In genomic region chr10:97328646-97329453, GRCh38 we compare ENCODE assay signal across 2 cellular contexts.
TF ChIP-seq lines count a peak whose summit lies in the region.

No MANE protein-coding gene starts in this region.

TF ChIP-seq in IMR-90, 13 proteins besides CTCF, POLR2A, EP300 and RAD21:
- TF ChIP-seq MXI1 (IDR thresholded peaks at IDR 0.05; ENCODE audit: borderline replicate concordance, low read depth, low read length) (no peak), MAFK (IDR thresholded peaks at IDR 0.05; ENCODE audit: low read depth, low read length) (peak; percentile 99)
TF ChIP-seq in IMR-90: peak in this region for 1.

TF ChIP-seq in K562, 482 proteins besides CTCF, POLR2A, EP300 and RAD21:
- TF ChIP-seq KDM1A (IDR thresholded peaks at IDR 0.05), result peak; percentile 54 to 61; a peak in 2 of 4 replicates
- peak; percentile 18; the same call in 1 of the 2 replicates for TF ChIP-seq ARID1B (IDR thresholded peaks at IDR 0.05)
- TF ChIP-seq ZSCAN32 (CRISPR knock-in tag; IDR thresholded peaks at IDR 0.05), result no peak
- no peak for TF ChIP-seq MAX (CRISPR knock-in tag; IDR thresholded peaks at IDR 0.05)
- TF ChIP-seq ZNF316 (IDR thresholded peaks at IDR 0.05), result peak; percentile 97
- peak; percentile 96 for TF ChIP-seq MAFK (IDR thresholded peaks at IDR 0.05; ENCODE audit: low read length)
- peak; percentile 98 for TF ChIP-seq MAFF (IDR thresholded peaks at IDR 0.05; ENCODE audit: low read length)
- peak; percentile 95 for TF ChIP-seq HMBOX1 (IDR thresholded peaks at IDR 0.05)
- peak; percentile 96 for TF ChIP-seq C11orf30 (IDR thresholded peaks at IDR 0.05; ENCODE audit: low read depth)
- TF ChIP-seq RCOR1 (IDR thresholded peaks at IDR 0.05; ENCODE audit: borderline replicate concordance in 1 of 2, low read depth in 2 of 2, low read length in 2 of 2), result 0 out of 4 replicates have a peak, but pooled peaks of 1 of the 2 experiments have one; percentile 24
- TF ChIP-seq NR2C1 (IDR thresholded peaks at IDR 0.05), result no peak
- TF ChIP-seq NR2C1 (tag; IDR thresholded peaks at IDR 0.05), result no peak
- TF ChIP-seq CBFA2T3 (IDR thresholded peaks at IDR 0.05), result peak; percentile 62
- TF ChIP-seq MAFG (tag; conservative IDR thresholded peaks at IDR 0.05), result peak; percentile 92
- TF ChIP-seq MECOM (CRISPR knock-in tag; IDR thresholded peaks at IDR 0.05), result no peak
